1 cellular context compared by ENCODE assay signal in genomic region chr21:36603221-36603620, GRCh38.
TF ChIP-seq lines count a peak whose summit lies in the region.

No MANE protein-coding gene starts in this region.

TF ChIP-seq in GM23338, 12 proteins besides CTCF, POLR2A, EP300 and RAD21 (continued from another document):
- no peak for TF ChIP-seq REST (IDR thresholded peaks at IDR 0.05; ENCODE audit: unreplicated experiment)
- TF ChIP-seq JUNB (IDR thresholded peaks at IDR 0.05; ENCODE audit: unreplicated experiment) = no peak
- no peak for TF ChIP-seq EZH2 (IDR thresholded peaks at IDR 0.05; ENCODE audit: low read depth, unreplicated experiment)
- TF ChIP-seq ZNF462 (CRISPR knock-in tag; IDR thresholded peaks at IDR 0.05) = no peak
- TF ChIP-seq CREB1 (CRISPR knock-in tag; IDR thresholded peaks at IDR 0.05; ENCODE audit: low read depth) = no peak
- no peak for TF ChIP-seq EZH2phosphoT487 (IDR thresholded peaks at IDR 0.05; ENCODE audit: unreplicated experiment)
